ENCODE assay signal across 1 cellular context in the genomic region with DNA sequence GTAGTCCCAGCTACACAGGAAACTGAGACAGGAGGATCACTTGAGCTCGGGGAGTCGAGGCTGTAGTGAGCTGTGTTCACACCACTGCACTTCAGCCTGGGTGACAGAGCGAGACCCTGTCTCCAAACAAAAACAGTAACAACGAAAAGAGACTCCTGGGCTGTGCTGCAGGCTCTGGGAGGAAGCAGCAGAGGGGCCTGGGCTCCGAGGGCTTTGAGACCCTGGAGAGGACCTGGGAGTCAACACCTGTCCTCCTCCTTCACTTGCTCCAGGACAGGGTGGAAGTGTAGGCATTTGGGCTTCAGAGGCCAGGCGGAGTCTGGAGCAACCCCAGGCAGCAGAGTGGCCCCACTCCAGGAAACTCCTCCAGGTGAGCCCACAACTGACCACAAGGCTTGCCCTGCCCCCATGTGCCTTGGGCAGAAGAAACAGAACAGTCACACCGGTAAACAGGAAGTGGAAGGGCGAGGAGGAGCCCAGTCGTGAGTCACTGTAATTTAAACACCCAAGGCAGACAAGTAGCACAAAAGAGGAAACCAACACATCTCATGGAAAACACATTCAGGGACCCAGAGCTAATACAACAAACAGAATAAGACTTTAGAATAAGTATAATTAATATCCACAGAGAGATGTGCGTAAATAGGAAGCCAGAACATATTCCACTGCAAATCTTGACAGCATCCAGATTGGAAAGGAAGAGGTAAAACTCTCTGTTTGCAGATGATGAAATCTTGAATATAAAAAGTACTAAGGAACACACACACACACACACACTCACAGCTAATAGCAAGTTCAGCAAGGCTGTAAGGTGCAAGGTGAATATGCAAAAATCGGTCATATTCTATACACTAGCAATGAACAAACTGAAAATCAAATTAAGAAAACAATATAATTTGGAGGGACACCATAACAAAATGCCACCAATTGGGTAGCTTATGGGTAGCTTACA.
TF ChIP-seq lines count a peak whose summit lies in the region.

No MANE protein-coding gene starts in this region.

TF ChIP-seq in K562, 482 proteins besides CTCF, POLR2A, EP300 and RAD21 (continued from another document and continues in another):
- no peak for TF ChIP-seq HNRNPK (IDR thresholded peaks at IDR 0.05; ENCODE audit: low read depth, low read length, poor library complexity, severe bottlenecking)
- TF ChIP-seq KDM5B (IDR thresholded peaks at IDR 0.05; ENCODE audit: insufficient replicate concordance, low read depth, low read length), result no peak
- TF ChIP-seq MECOM (CRISPR knock-in tag; IDR thresholded peaks at IDR 0.05), result no peak
- TF ChIP-seq, protein P1, sequence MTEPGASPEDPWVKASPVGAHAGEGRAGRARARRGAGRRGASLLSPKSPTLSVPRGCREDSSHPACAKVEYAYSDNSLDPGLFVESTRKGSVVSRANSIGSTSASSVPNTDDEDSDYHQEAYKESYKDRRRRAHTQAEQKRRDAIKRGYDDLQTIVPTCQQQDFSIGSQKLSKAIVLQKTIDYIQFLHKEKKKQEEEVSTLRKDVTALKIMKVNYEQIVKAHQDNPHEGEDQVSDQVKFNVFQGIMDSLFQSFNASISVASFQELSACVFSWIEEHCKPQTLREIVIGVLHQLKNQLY (CRISPR knock-in tag; conservative IDR thresholded peaks at IDR 0.05), result no peak
- TF ChIP-seq RBM34 (IDR thresholded peaks at IDR 0.05; ENCODE audit: borderline replicate concordance, insufficient read depth, low read length), result no peak
- no peak for TF ChIP-seq ZNF121 (CRISPR knock-in tag; conservative IDR thresholded peaks at IDR 0.05)
- TF ChIP-seq, protein P2, sequence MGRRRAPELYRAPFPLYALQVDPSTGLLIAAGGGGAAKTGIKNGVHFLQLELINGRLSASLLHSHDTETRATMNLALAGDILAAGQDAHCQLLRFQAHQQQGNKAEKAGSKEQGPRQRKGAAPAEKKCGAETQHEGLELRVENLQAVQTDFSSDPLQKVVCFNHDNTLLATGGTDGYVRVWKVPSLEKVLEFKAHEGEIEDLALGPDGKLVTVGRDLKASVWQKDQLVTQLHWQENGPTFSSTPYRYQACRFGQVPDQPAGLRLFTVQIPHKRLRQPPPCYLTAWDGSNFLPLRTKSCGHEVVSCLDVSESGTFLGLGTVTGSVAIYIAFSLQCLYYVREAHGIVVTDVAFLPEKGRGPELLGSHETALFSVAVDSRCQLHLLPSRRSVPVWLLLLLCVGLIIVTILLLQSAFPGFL (CRISPR knock-in tag; IDR thresholded peaks at IDR 0.05), result no peak
- TF ChIP-seq BHLHE40 (IDR thresholded peaks at IDR 0.05; ENCODE audit: low read length), result peak; percentile 29; the same call in 1 of the 2 replicates
- TF ChIP-seq, protein P3, sequence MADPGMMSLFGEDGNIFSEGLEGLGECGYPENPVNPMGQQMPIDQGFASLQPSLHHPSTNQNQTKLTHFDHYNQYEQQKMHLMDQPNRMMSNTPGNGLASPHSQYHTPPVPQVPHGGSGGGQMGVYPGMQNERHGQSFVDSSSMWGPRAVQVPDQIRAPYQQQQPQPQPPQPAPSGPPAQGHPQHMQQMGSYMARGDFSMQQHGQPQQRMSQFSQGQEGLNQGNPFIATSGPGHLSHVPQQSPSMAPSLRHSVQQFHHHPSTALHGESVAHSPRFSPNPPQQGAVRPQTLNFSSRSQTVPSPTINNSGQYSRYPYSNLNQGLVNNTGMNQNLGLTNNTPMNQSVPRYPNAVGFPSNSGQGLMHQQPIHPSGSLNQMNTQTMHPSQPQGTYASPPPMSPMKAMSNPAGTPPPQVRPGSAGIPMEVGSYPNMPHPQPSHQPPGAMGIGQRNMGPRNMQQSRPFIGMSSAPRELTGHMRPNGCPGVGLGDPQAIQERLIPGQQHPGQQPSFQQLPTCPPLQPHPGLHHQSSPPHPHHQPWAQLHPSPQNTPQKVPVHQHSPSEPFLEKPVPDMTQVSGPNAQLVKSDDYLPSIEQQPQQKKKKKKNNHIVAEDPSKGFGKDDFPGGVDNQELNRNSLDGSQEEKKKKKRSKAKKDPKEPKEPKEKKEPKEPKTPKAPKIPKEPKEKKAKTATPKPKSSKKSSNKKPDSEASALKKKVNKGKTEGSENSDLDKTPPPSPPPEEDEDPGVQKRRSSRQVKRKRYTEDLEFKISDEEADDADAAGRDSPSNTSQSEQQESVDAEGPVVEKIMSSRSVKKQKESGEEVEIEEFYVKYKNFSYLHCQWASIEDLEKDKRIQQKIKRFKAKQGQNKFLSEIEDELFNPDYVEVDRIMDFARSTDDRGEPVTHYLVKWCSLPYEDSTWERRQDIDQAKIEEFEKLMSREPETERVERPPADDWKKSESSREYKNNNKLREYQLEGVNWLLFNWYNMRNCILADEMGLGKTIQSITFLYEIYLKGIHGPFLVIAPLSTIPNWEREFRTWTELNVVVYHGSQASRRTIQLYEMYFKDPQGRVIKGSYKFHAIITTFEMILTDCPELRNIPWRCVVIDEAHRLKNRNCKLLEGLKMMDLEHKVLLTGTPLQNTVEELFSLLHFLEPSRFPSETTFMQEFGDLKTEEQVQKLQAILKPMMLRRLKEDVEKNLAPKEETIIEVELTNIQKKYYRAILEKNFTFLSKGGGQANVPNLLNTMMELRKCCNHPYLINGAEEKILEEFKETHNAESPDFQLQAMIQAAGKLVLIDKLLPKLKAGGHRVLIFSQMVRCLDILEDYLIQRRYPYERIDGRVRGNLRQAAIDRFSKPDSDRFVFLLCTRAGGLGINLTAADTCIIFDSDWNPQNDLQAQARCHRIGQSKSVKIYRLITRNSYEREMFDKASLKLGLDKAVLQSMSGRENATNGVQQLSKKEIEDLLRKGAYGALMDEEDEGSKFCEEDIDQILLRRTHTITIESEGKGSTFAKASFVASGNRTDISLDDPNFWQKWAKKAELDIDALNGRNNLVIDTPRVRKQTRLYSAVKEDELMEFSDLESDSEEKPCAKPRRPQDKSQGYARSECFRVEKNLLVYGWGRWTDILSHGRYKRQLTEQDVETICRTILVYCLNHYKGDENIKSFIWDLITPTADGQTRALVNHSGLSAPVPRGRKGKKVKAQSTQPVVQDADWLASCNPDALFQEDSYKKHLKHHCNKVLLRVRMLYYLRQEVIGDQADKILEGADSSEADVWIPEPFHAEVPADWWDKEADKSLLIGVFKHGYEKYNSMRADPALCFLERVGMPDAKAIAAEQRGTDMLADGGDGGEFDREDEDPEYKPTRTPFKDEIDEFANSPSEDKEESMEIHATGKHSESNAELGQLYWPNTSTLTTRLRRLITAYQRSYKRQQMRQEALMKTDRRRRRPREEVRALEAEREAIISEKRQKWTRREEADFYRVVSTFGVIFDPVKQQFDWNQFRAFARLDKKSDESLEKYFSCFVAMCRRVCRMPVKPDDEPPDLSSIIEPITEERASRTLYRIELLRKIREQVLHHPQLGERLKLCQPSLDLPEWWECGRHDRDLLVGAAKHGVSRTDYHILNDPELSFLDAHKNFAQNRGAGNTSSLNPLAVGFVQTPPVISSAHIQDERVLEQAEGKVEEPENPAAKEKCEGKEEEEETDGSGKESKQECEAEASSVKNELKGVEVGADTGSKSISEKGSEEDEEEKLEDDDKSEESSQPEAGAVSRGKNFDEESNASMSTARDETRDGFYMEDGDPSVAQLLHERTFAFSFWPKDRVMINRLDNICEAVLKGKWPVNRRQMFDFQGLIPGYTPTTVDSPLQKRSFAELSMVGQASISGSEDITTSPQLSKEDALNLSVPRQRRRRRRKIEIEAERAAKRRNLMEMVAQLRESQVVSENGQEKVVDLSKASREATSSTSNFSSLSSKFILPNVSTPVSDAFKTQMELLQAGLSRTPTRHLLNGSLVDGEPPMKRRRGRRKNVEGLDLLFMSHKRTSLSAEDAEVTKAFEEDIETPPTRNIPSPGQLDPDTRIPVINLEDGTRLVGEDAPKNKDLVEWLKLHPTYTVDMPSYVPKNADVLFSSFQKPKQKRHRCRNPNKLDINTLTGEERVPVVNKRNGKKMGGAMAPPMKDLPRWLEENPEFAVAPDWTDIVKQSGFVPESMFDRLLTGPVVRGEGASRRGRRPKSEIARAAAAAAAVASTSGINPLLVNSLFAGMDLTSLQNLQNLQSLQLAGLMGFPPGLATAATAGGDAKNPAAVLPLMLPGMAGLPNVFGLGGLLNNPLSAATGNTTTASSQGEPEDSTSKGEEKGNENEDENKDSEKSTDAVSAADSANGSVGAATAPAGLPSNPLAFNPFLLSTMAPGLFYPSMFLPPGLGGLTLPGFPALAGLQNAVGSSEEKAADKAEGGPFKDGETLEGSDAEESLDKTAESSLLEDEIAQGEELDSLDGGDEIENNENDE (IDR thresholded peaks at IDR 0.05; ENCODE audit: low read depth, low read length), result no peak
- TF ChIP-seq ELF4 (CRISPR knock-in tag; IDR thresholded peaks at IDR 0.05), result no peak
- TF ChIP-seq, protein P4, sequence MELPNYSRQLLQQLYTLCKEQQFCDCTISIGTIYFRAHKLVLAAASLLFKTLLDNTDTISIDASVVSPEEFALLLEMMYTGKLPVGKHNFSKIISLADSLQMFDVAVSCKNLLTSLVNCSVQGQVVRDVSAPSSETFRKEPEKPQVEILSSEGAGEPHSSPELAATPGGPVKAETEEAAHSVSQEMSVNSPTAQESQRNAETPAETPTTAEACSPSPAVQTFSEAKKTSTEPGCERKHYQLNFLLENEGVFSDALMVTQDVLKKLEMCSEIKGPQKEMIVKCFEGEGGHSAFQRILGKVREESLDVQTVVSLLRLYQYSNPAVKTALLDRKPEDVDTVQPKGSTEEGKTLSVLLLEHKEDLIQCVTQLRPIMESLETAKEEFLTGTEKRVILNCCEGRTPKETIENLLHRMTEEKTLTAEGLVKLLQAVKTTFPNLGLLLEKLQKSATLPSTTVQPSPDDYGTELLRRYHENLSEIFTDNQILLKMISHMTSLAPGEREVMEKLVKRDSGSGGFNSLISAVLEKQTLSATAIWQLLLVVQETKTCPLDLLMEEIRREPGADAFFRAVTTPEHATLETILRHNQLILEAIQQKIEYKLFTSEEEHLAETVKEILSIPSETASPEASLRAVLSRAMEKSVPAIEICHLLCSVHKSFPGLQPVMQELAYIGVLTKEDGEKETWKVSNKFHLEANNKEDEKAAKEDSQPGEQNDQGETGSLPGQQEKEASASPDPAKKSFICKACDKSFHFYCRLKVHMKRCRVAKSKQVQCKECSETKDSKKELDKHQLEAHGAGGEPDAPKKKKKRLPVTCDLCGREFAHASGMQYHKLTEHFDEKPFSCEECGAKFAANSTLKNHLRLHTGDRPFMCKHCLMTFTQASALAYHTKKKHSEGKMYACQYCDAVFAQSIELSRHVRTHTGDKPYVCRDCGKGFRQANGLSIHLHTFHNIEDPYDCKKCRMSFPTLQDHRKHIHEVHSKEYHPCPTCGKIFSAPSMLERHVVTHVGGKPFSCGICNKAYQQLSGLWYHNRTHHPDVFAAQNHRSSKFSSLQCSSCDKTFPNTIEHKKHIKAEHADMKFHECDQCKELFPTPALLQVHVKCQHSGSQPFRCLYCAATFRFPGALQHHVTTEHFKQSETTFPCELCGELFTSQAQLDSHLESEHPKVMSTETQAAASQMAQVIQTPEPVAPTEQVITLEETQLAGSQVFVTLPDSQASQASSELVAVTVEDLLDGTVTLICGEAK (IDR thresholded peaks at IDR 0.05), result peak; percentile 54; the same call in 1 of the 2 replicates
- TF ChIP-seq, protein P4 (CRISPR knock-in tag; IDR thresholded peaks at IDR 0.05), result no peak
- TF ChIP-seq NR4A1 (CRISPR knock-in tag; IDR thresholded peaks at IDR 0.05), result no peak
- no peak for TF ChIP-seq NR4A1 (tag; IDR thresholded peaks at IDR 0.05)
- TF ChIP-seq, protein P5, sequence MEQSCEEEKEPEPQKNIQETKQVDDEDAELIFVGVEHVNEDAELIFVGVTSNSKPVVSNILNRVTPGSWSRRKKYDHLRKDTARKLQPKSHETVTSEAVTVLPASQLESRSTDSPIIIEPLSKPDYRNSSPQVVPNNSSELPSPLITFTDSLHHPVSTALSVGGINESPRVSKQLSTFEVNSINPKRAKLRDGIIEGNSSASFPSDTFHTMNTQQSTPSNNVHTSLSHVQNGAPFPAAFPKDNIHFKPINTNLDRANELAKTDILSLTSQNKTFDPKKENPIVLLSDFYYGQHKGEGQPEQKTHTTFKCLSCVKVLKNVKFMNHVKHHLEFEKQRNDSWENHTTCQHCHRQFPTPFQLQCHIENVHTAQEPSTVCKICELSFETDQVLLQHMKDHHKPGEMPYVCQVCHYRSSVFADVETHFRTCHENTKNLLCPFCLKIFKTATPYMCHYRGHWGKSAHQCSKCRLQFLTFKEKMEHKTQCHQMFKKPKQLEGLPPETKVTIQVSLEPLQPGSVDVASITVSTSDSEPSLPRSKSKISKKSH (CRISPR knock-in tag; IDR thresholded peaks at IDR 0.05), result no peak
- TF ChIP-seq ZNF75A (CRISPR knock-in tag; IDR thresholded peaks at IDR 0.05), result no peak
- no peak for TF ChIP-seq PCBP1 (IDR thresholded peaks at IDR 0.05; ENCODE audit: low read depth, low read length, poor library complexity, severe bottlenecking)
- no peak for TF ChIP-seq NFYB (IDR thresholded peaks at IDR 0.05; ENCODE audit: extremely low read depth, insufficient read length)
- no peak for TF ChIP-seq POLR2AphosphoS5 (IDR thresholded peaks at IDR 0.05; ENCODE audit: control insufficient read depth, insufficient read depth, low read depth, low read length)
- TF ChIP-seq NFXL1 (CRISPR knock-in tag; IDR thresholded peaks at IDR 0.05), result no peak
- TF ChIP-seq U2AF2 (optimal IDR thresholded peaks at IDR 0.05; ENCODE audit: low read depth, low read length), result no peak
- TF ChIP-seq BRF1 (IDR thresholded peaks at IDR 0.05; ENCODE audit: borderline replicate concordance, extremely low read depth, insufficient read length), result no peak
- TF ChIP-seq, protein P6, sequence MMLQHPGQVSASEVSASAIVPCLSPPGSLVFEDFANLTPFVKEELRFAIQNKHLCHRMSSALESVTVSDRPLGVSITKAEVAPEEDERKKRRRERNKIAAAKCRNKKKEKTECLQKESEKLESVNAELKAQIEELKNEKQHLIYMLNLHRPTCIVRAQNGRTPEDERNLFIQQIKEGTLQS (IDR thresholded peaks at IDR 0.05), result peak; percentile 65
- TF ChIP-seq, protein P6 (CRISPR knock-in tag; conservative IDR thresholded peaks at IDR 0.05), result no peak
